In the genomic region with DNA sequence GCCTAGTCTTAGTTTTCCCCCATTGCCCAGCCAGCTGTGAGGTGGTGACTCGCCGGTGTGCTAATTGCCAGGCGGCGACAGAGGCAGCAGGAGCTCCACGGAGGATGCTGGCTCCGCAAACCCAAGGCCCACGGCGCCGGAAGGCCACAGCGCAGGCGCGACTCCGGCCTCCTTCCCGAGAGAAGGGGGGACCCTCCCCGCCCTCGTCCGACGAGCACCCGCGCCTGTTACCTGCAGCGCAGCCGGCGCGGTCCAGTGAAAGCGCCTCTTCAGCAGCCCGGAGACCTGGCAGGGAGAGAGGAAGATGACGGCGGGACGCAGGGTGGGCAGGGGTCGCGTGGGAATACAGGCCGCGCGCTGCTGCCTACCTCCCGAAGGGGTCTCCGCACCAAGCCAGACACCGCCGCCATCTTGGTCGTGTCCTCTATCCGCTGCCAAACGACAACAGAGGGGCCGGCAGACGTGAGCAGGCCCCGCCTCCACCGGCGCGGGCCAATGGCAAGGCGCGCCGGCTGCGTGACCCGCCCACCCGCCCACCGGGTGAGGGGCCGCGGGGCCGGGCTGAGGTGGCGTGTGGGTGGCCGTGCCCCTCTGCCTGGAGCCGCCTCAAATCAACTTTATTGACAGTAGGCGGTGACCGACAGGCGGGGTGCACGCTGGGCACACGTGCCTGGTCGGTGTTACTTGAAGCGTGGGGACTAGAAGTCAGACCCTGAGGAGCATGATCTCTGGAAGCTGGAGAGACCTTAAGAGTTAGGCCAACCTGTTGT, we compare ENCODE assay signal across 8 cellular contexts. TPM values are rescaled to one million over a fixed set of nuclear protein-coding genes. Genes with fewer than 3 reads are reported as not detected.
DNase-seq lines count a peak whose midpoint lies in the region; ATAC-seq and TF ChIP-seq lines count a peak whose summit lies in the region.

Gene PDHB (minus strand): TSS at position 433 of the 770 bp plus-strand sequence. CDS start 23 bp downstream, at position 410.

- peak; percentile 98 for DNase-seq in GM10248 (ENCODE audit: extremely low spot score)
- peak; percentile 93 for DNase-seq in NB4 (ENCODE audit: low read depth)
- DNase-seq in SKM-1 (lab: John Stamatoyannopoulos, UW; ENCODE audit: unreplicated experiment), result peak; percentile 63
- peak; percentile 86 to 93 for DNase-seq in activated naive CD4-positive, alpha-beta T cell treated with anti-CD3 and anti-CD28 coated beads, Interleukin-2, amount 50 U/mL, for 72 hours (ENCODE audit: low spot score in 2 of 2)
- DNase-seq in glomerular visceral epithelial cell (ENCODE audit: extremely low spot score), result peak; percentile 88
- peak; percentile 98 for DNase-seq in osteoblast (ENCODE audit: insufficient read length, low spot score, missing footprints)
- DNase-seq in testis, result peak; percentile 95

- H2AFZ ChIP-seq in osteoblast (ENCODE audit: low read length), result peak within 1 kb of the TSS; percentile 91

- H3K79me2 ChIP-seq in osteoblast (ENCODE audit: insufficient read depth, low read length), result peaks cover 25% of the 10 kb centered on the region

- no peaks in the 10 kb centered on the region for H3K9me3 Mint-ChIP-seq in activated naive CD4-positive, alpha-beta T cell treated with anti-CD3 and anti-CD28 coated beads, Interleukin-2, amount 50 U/mL, for 72 hours

- H3K4me2 ChIP-seq in osteoblast (ENCODE audit: insufficient read depth, low read length), result peak within 1 kb of the TSS; percentile 99

- H3K9me3 ChIP-seq in osteoblast (ENCODE audit: low read depth, low read length) (no peaks in the 10 kb centered on the region), testis (no peaks in the 10 kb centered on the region)

- H3K4me1 ChIP-seq in osteoblast (ENCODE audit: insufficient read depth, low read length) (peaks cover 30% of the 10 kb centered on the region), testis (peaks cover 16% of the 10 kb centered on the region)

- peak; percentile 94 for ATAC-seq in HG02571 (IDR thresholded peaks at IDR 0.05; ENCODE audit: unreplicated experiment)
- peak; percentile 94 to 95 for ATAC-seq in activated naive CD4-positive, alpha-beta T cell treated with anti-CD3 and anti-CD28 coated beads, Interleukin-2, amount 50 U/mL, for 72 hours

- POLR2A ChIA-PET in GM10248 (lab: Yijun Ruan, JAX), result interaction anchor here (0.6 kb wide), 1 partner anchor 71 kb away, joined by 4 read pairs; no protein-coding TSS in a partner anchor

- WGBS in testis, 2 donors, result 0 to 1% methylated on average over 14 to 45 of the region's 67 CpGs

- H3K36me3 Mint-ChIP-seq in activated naive CD4-positive, alpha-beta T cell treated with anti-CD3 and anti-CD28 coated beads, Interleukin-2, amount 50 U/mL, for 72 hours, result peaks cover 0 to 12% of the 10 kb centered on the region in 2 donors

- H3K4me3 ChIP-seq in NB4 (ENCODE audit: low read depth, low read length), result peak within 1 kb of the TSS; percentile 66
- peak within 1 kb of the TSS; percentile 98 for H3K4me3 ChIP-seq in osteoblast (ENCODE audit: insufficient read depth, low read length)
- peak within 1 kb of the TSS; percentile 78 to 85 for H3K4me3 ChIP-seq in testis

- H3K27ac Mint-ChIP-seq in activated naive CD4-positive, alpha-beta T cell treated with anti-CD3 and anti-CD28 coated beads, Interleukin-2, amount 50 U/mL, for 72 hours, result peak within 1 kb of the TSS; percentile 92 to 94

- CTCF ChIA-PET in GM10248 (lab: Yijun Ruan, JAX), result interaction anchor here (1.2 to 1.8 kb wide), 5 partner anchors 12 to 112 kb away, joined by 3 to 7 read pairs (median 5); partner anchors contain the start of gene KCTD6

- peak within 1 kb of the TSS; percentile 75 for H3K27ac ChIP-seq in osteoblast (ENCODE audit: low read depth, low read length)
- peak within 1 kb of the TSS; percentile 86 to 95 for H3K27ac ChIP-seq in testis

- peaks cover 34% of the 10 kb centered on the region for H3K36me3 ChIP-seq in osteoblast (ENCODE audit: insufficient read depth, low read length)
- no peaks in the 10 kb centered on the region for H3K36me3 ChIP-seq in testis (ENCODE audit: low read depth, missing control alignments)

- TF ChIP-seq CTCF in GM10248 (IDR thresholded peaks at IDR 0.05; ENCODE audit: control extremely low read depth, extremely low read depth, low read depth, missing control alignments) (no peak), NB4 (IDR thresholded peaks at IDR 0.05; ENCODE audit: low read depth, low read length) (no peak), osteoblast (IDR thresholded peaks at IDR 0.05; ENCODE audit: extremely low read depth, low read depth, low read length) (no peak), testis (IDR thresholded peaks at IDR 0.05) (no peak)

- peaks cover 2% of the 10 kb centered on the region for H4K20me1 ChIP-seq in osteoblast (ENCODE audit: insufficient read depth, low read length)

- TF ChIP-seq POLR2A in NB4 (IDR thresholded peaks at IDR 0.05; ENCODE audit: extremely low read depth, insufficient read length), result peak; percentile 82
- TF ChIP-seq POLR2A in testis (IDR thresholded peaks at IDR 0.05), result no peak

- intact Hi-C loops in testis (cut with DNase I; ENCODE audit: low total_unique reads), result no loop called here

- no peaks in the 10 kb centered on the region for H3K27me3 ChIP-seq in osteoblast (ENCODE audit: insufficient read depth, low read length)
- no peaks in the 10 kb centered on the region for H3K27me3 ChIP-seq in testis

RNA-seq across cellular contexts. Expression of gene PDHB, which starts in this region (rescaled TPM):
- total RNA-seq in activated naive CD4-positive, alpha-beta T cell treated with anti-CD3 and anti-CD28 coated beads, Interleukin-2, amount 50 U/mL, for 72 hours, result 10 to 100 TPM; 53.0 to 56.5 TPM
- total RNA-seq in osteoblast (68.4 and 78.2 TPM in 2 replicates), testis (100 to 1,000 TPM in 1 of 2 donors, 10 to 100 TPM in 1; 98.0 to 126 TPM)
- polyA plus RNA-seq in testis (ENCODE audit: insufficient read depth, low read depth, low replicate concordance), result 94.0 TPM

Comparison
In these comparisons a context has a peak if more than half of its experiments do, and no peak if none do; other contexts are left out.
1. Peak in every context shown above with its lines: DNase-seq, ATAC-seq, H3K4me3 ChIP-seq and H3K27ac ChIP-seq.